25 cellular contexts compared by ENCODE assay signal in the genomic region with DNA sequence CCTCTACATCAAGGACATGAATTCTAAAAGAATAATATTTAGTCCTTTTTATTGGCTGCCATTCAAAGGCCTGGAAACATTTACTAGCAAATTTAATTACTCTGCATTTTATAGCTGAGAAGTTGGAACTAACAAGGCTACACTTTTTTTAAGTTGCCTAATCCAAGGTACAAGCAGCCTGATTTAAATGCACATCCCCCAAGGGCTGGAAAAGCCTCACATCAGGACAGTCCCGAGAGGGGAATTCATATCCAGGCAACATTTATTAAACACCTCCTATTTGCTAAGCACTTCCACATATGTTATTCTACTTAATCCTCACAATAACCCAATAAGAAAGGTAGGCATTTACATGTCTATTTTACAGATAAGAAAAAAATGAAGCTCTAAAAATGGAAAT.
"Had no signal": no experiment of that assay in that cellular context is flagged by ENCODE, and none has a peak within 500 bp of the region (broad histone marks: within the 10 kb centered on the region; RNA-seq: fewer than 3 reads in every experiment).

No MANE protein-coding gene starts in this region.

- H3K27ac Mint-ChIP-seq: activated naive CD8-positive, alpha-beta T cell treated with anti-CD3 and anti-CD28 coated beads, Interleukin-2, amount 10 ng/mL, durations not matched to agents 7 days and 5 days; immature natural killer cell; memory B cell; naive thymus-derived CD4-positive, alpha-beta T cell had no signal

- H3K36me3 ChIP-seq: colonic mucosa, gastrocnemius medialis, heart left ventricle, right atrium auricular region, thyroid gland had no signal

- H3K36me3 Mint-ChIP-seq: activated naive CD8-positive, alpha-beta T cell treated with anti-CD3 and anti-CD28 coated beads, Interleukin-2, amount 10 ng/mL, durations not matched to agents 7 days and 5 days; memory B cell; naive thymus-derived CD4-positive, alpha-beta T cell had no signal

- H3K27me3 Mint-ChIP-seq: activated naive CD8-positive, alpha-beta T cell treated with anti-CD3 and anti-CD28 coated beads, Interleukin-2, amount 10 ng/mL, durations not matched to agents 7 days and 5 days; memory B cell; progenitor cell of endocrine pancreas had no signal

- H3K27me3 ChIP-seq: body of pancreas, colonic mucosa, gastrocnemius medialis, heart left ventricle, right atrium auricular region, thyroid gland had no signal

- DNase-seq: activated CD4-positive, alpha-beta T cell treated with anti-CD3 and anti-CD28 coated beads for 1 hour; activated CD4-positive, alpha-beta T cell treated with anti-CD3 and anti-CD28 coated beads, Interleukin-2, amount 50 U/mL, for 48 hours; activated naive CD4-positive, alpha-beta T cell; activated naive CD8-positive, alpha-beta T cell treated with anti-CD3 and anti-CD28 coated beads, Interleukin-2, amount 10 ng/mL, durations not matched to agents 7 days and 5 days; activated T-cell treated with anti-CD3 and anti-CD28 coated beads for 4 hours; amygdala; body of pancreas; central memory CD4-positive, alpha-beta T cell; colonic mucosa; gastrocnemius medialis; heart left ventricle; immature natural killer cell; mucosa of descending colon; naive thymus-derived CD4-positive, alpha-beta T cell; stimulated activated CD4-positive, alpha-beta T cell treated with anti-CD3 and anti-CD28 coated beads, Interleukin-12 subunit alpha, Interleukin-12 subunit beta, amount 100 ng/mL, for 4 hours; stimulated activated CD4-positive, alpha-beta T cell treated with anti-CD3 and anti-CD28 coated beads, Interleukin-1b, Interleukin-23, amount 100 ng/mL, for 48 hours; stimulated activated CD8-positive, alpha-beta memory T cell treated with anti-CD3 and anti-CD28 coated beads, Interleukin-4, amount 100 ng/mL, for 48 hours; stimulated activated naive CD4-positive, alpha-beta T cell treated with Interleukin-2 at 50 U/mL for 16 hours; T1000; thyroid gland had no signal

- H3K27ac ChIP-seq: body of pancreas, colonic mucosa, gastrocnemius medialis, heart left ventricle, right atrium auricular region, thyroid gland had no signal

- H3K4me3 ChIP-seq: body of pancreas, colonic mucosa, gastrocnemius medialis, heart left ventricle, mucosa of descending colon, right atrium auricular region, thyroid gland had no signal

- H3K9me3 ChIP-seq: body of pancreas, colonic mucosa, gastrocnemius medialis, heart left ventricle, mucosa of descending colon, right atrium auricular region, thyroid gland had no signal

- ATAC-seq: body of pancreas; gastrocnemius medialis; heart left ventricle; naive thymus-derived CD4-positive, alpha-beta T cell had no signal

- H3K4me3 Mint-ChIP-seq: activated naive CD8-positive, alpha-beta T cell treated with anti-CD3 and anti-CD28 coated beads, Interleukin-2, amount 10 ng/mL, durations not matched to agents 7 days and 5 days; immature natural killer cell; memory B cell; naive thymus-derived CD4-positive, alpha-beta T cell had no signal

- FAIRE-seq: endometrium, urothelium cell line had no signal

- H3K4me1 ChIP-seq: body of pancreas, colonic mucosa, gastrocnemius medialis, heart left ventricle, right atrium auricular region had no signal

- H3K4me1 Mint-ChIP-seq: activated naive CD8-positive, alpha-beta T cell treated with anti-CD3 and anti-CD28 coated beads, Interleukin-2, amount 10 ng/mL, durations not matched to agents 7 days and 5 days; immature natural killer cell; memory B cell; naive thymus-derived CD4-positive, alpha-beta T cell had no signal

- H3K9me3 Mint-ChIP-seq: activated naive CD8-positive, alpha-beta T cell treated with anti-CD3 and anti-CD28 coated beads, Interleukin-2, amount 10 ng/mL, durations not matched to agents 7 days and 5 days; immature natural killer cell; memory B cell had no signal
